Comparison of ENCODE assay signal across 14 cellular contexts in genomic region chr20:23225407-23226060, GRCh38.
DNase-seq lines count a peak whose midpoint lies in the region; ATAC-seq, FAIRE-seq and TF ChIP-seq lines count a peak whose summit lies in the region.
"Had no signal": no experiment of that assay in that cellular context is flagged by ENCODE, and none has a peak within 500 bp of the region (broad histone marks: within the 10 kb centered on the region; RNA-seq: fewer than 3 reads in every experiment).

No MANE protein-coding gene starts in this region.

- WGBS in pancreas, 2 donors, result 39 to 53% methylated on average over 6 of the region's 6 CpGs

- H3K4me3 ChIP-seq in fibroblast of mammary gland (ENCODE audit: control insufficient read depth, low read depth, low read length), result no peak overlapping the region
- H3K4me3 ChIP-seq in pancreas, result no peak overlapping the region
- H3K4me3 ChIP-seq: vagina had no signal

- no peaks in the 10 kb centered on the region for H3K36me3 ChIP-seq in pancreas
- H3K36me3 ChIP-seq: vagina had no signal

- intact Hi-C loops in pancreas (cut with DNase I), result no loop called here

- DNase-seq in CD1c-positive myeloid dendritic cell (ENCODE audit: extremely low spot score), result peak; percentile 94
- DNase-seq in RPMI7951 (ENCODE audit: low read depth), result peak; percentile 96
- peak; percentile 96 for DNase-seq in fibroblast of mammary gland (ENCODE audit: low read depth)
- DNase-seq in pancreas, result peak in 1 of 6 donors; percentile 45
- DNase-seq in activated gamma-delta T cell treated with Interleukin-2 at 50 U/mL for 16 hours, result no peak
- DNase-seq in T-helper 2 cell treated with Interferon-gamma antibody and Interleukin-4, amounts not matched to agents 5 μg/mL and 100 μg/mL, for 36 hours (ENCODE audit: low spot score), result no peak
- DNase-seq: activated CD4-positive, alpha-beta T cell treated with anti-CD3 and anti-CD28 coated beads for 4 hours; DMS53; NCI-H69 had no signal

- ATAC-seq in pancreas (peak in 3 of 4 donors; percentile 52 to 79 (median 67)), HG03571 (IDR thresholded peaks at IDR 0.05; ENCODE audit: unreplicated experiment) (no peak), GM18868 (IDR thresholded peaks at IDR 0.05; ENCODE audit: unreplicated experiment) (no peak)

- H3K27me3 Mint-ChIP-seq in T-helper 2 cell treated with Interferon-gamma antibody and Interleukin-4, amounts not matched to agents 5 μg/mL and 100 μg/mL, for 36 hours (ENCODE audit: low read depth), result peaks cover 6% of the 10 kb centered on the region

- no peaks in the 10 kb centered on the region for H3K9me3 ChIP-seq in pancreas
- H3K9me3 ChIP-seq: vagina had no signal

- peaks cover 10% of the 10 kb centered on the region for H3K9me3 Mint-ChIP-seq in T-helper 2 cell treated with Interferon-gamma antibody and Interleukin-4, amounts not matched to agents 5 μg/mL and 100 μg/mL, for 36 hours

- no peaks in the 10 kb centered on the region for H3K36me3 Mint-ChIP-seq in T-helper 2 cell treated with Interferon-gamma antibody and Interleukin-4, amounts not matched to agents 5 μg/mL and 100 μg/mL, for 36 hours (ENCODE audit: low read depth)
- H3K36me3 Mint-ChIP-seq: brain had no signal

- H3K4me1 Mint-ChIP-seq in T-helper 2 cell treated with Interferon-gamma antibody and Interleukin-4, amounts not matched to agents 5 μg/mL and 100 μg/mL, for 36 hours (ENCODE audit: low read depth), result no peaks in the 10 kb centered on the region
- H3K4me1 Mint-ChIP-seq: brain had no signal

- no peak overlapping the region for H3K27ac Mint-ChIP-seq in T-helper 2 cell treated with Interferon-gamma antibody and Interleukin-4, amounts not matched to agents 5 μg/mL and 100 μg/mL, for 36 hours
- H3K27ac Mint-ChIP-seq: brain had no signal

- no peaks in the 10 kb centered on the region for H3K27me3 ChIP-seq in pancreas
- H3K27me3 ChIP-seq: vagina had no signal

- no peak overlapping the region for H3K4me3 Mint-ChIP-seq in T-helper 2 cell treated with Interferon-gamma antibody and Interleukin-4, amounts not matched to agents 5 μg/mL and 100 μg/mL, for 36 hours
- H3K4me3 Mint-ChIP-seq: brain had no signal

- FAIRE-seq in pancreas (lab: Jason Lieb, UNC), result no peak
- FAIRE-seq: islet of Langerhans had no signal

- H3K4me1 ChIP-seq in pancreas, result no peaks in the 10 kb centered on the region
- H3K4me1 ChIP-seq: vagina had no signal

- H3K27ac ChIP-seq in pancreas, result no peak overlapping the region
- H3K27ac ChIP-seq: vagina had no signal

- no peak for TF ChIP-seq CTCF in fibroblast of mammary gland (conservative IDR thresholded peaks at IDR 0.05; ENCODE audit: control insufficient read depth, insufficient read depth, low read depth, low read length)
- TF ChIP-seq CTCF in pancreas (IDR thresholded peaks at IDR 0.05), result no peak

Comparison
In these comparisons a context has a peak if more than half of its experiments do, and no peak if none do; other contexts are left out.
1. DNase-seq: peak in CD1c-positive myeloid dendritic cell (single experiment), RPMI7951 (single experiment) and fibroblast of mammary gland (single experiment); none in activated gamma-delta T cell treated with Interleukin-2 at 50 U/mL for 16 hours (single experiment) and T-helper 2 cell treated with Interferon-gamma antibody and Interleukin-4, amounts not matched to agents 5 μg/mL and 100 μg/mL, for 36 hours (single experiment).
2. ATAC-seq: peak in pancreas (3 of 4); none in HG03571 (single experiment) and GM18868 (single experiment).